Comparison of ENCODE assay signal across 25 cellular contexts in the genomic region with DNA sequence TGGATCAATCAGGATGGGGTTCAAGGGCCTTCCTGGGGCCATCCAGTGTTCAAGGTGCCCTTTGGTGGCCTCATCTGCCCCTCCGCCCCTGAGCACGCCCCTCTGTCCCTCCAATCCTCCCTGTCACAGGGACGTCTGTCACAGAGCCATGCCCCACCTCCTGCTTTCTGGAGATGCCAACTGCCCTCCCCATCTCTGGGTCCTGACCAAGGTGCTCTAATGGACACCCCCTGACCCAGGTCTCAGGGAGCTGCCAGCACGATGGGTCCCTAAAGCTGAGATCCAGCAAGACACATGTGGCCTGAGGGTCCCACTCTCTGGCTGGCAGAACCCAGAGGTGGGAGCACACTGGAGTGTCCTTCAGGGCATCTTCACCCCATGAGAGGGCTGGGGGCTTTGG. TPM values are rescaled to one million over a fixed set of nuclear protein-coding genes. Genes with fewer than 3 reads are reported as not detected.
"Had no signal": no experiment of that assay in that cellular context is flagged by ENCODE, and none has a peak within 500 bp of the region (broad histone marks: within the 10 kb centered on the region; RNA-seq: fewer than 3 reads in every experiment).

No MANE protein-coding gene starts in this region.

- DNase-seq: cortex of kidney; effector memory CD8-positive, alpha-beta T cell; erythroblast; esophagus squamous epithelium; foreskin melanocyte; glutamatergic neuron; heart right ventricle; hippocampal formation; kidney glomerular epithelial cell; left colon; left ventricle myocardium superior; lower lobe of right lung; naive thymus-derived CD8-positive, alpha-beta T cell; nephron progenitor cell; occipital lobe; stimulated activated naive B cell treated with anti-CD40 and anti-IgM and Interleukin-4, amounts not matched to agents 10 μg/mL and 1 μg/mL and 100 μg/mL, for 72 hours had no signal

- H3K27ac Mint-ChIP-seq: effector memory CD8-positive, alpha-beta T cell; nephron progenitor cell; stimulated activated naive B cell treated with anti-CD40 and anti-IgM and Interleukin-4, amounts not matched to agents 10 μg/mL and 1 μg/mL and 100 μg/mL, for 72 hours; stimulated activated naive CD8-positive, alpha-beta T cell treated with anti-CD3 and anti-CD28 coated beads, Interleukin-15, Interleukin-2, amounts not matched to agents 100 ng/mL and 50 ng/mL, for 24 hours had no signal

- H3K36me3 ChIP-seq: esophagus squamous epithelium, heart right ventricle, lower lobe of right lung, pancreas, right lobe of liver, thoracic aorta, tibial nerve, upper lobe of left lung had no signal

- H3K4me1 ChIP-seq: heart right ventricle, lower lobe of right lung, pancreas, right lobe of liver had no signal

- H3K9me3 Mint-ChIP-seq: effector memory CD8-positive, alpha-beta T cell; naive thymus-derived CD8-positive, alpha-beta T cell; stimulated activated naive B cell treated with anti-CD40 and anti-IgM and Interleukin-4, amounts not matched to agents 10 μg/mL and 1 μg/mL and 100 μg/mL, for 72 hours; stimulated activated naive CD8-positive, alpha-beta T cell treated with anti-CD3 and anti-CD28 coated beads, Interleukin-15, Interleukin-2, amounts not matched to agents 100 ng/mL and 50 ng/mL, for 24 hours had no signal

- H3K4me3 Mint-ChIP-seq: effector memory CD8-positive, alpha-beta T cell; naive thymus-derived CD8-positive, alpha-beta T cell; nephron progenitor cell; stimulated activated naive B cell treated with anti-CD40 and anti-IgM and Interleukin-4, amounts not matched to agents 10 μg/mL and 1 μg/mL and 100 μg/mL, for 72 hours; stimulated activated naive CD8-positive, alpha-beta T cell treated with anti-CD3 and anti-CD28 coated beads, Interleukin-15, Interleukin-2, amounts not matched to agents 100 ng/mL and 50 ng/mL, for 24 hours had no signal

- H3K36me3 Mint-ChIP-seq: naive thymus-derived CD8-positive, alpha-beta T cell; stimulated activated naive B cell treated with anti-CD40 and anti-IgM and Interleukin-4, amounts not matched to agents 10 μg/mL and 1 μg/mL and 100 μg/mL, for 72 hours had no signal

- H3K9me3 ChIP-seq: esophagus squamous epithelium, heart right ventricle, lower lobe of right lung, pancreas, right lobe of liver, thoracic aorta, tibial nerve, upper lobe of left lung had no signal

- ATAC-seq: effector memory CD8-positive, alpha-beta T cell; heart right ventricle; left colon; left ventricle myocardium superior; lower lobe of right lung; naive thymus-derived CD8-positive, alpha-beta T cell; pancreas; right lobe of liver; stimulated activated naive B cell treated with anti-CD40 and anti-IgM and Interleukin-4, amounts not matched to agents 10 μg/mL and 1 μg/mL and 100 μg/mL, for 72 hours had no signal

- H3K4me3 ChIP-seq: esophagus squamous epithelium, heart right ventricle, lower lobe of right lung, pancreas, right lobe of liver, thoracic aorta, tibial nerve, upper lobe of left lung had no signal

- H3K27me3 ChIP-seq: right lobe of liver had no signal

- H3K27ac ChIP-seq: esophagus squamous epithelium, heart right ventricle, lower lobe of right lung, pancreas, right lobe of liver, thoracic aorta, tibial nerve, upper lobe of left lung had no signal

RNA-seq across cellular contexts. Expression of gene TEKT4, which starts 2.1 kb away (rescaled TPM):
- total RNA-seq: dermis microvascular lymphatic vessel endothelial cell; esophagus squamous epithelium; left colon; left ventricle myocardium superior; myocyte; naive thymus-derived CD8-positive, alpha-beta T cell; posterior vena cava; thoracic aorta; tibial nerve had no signal
